ENCODE assay signal across 8 cellular contexts in the genomic region with DNA sequence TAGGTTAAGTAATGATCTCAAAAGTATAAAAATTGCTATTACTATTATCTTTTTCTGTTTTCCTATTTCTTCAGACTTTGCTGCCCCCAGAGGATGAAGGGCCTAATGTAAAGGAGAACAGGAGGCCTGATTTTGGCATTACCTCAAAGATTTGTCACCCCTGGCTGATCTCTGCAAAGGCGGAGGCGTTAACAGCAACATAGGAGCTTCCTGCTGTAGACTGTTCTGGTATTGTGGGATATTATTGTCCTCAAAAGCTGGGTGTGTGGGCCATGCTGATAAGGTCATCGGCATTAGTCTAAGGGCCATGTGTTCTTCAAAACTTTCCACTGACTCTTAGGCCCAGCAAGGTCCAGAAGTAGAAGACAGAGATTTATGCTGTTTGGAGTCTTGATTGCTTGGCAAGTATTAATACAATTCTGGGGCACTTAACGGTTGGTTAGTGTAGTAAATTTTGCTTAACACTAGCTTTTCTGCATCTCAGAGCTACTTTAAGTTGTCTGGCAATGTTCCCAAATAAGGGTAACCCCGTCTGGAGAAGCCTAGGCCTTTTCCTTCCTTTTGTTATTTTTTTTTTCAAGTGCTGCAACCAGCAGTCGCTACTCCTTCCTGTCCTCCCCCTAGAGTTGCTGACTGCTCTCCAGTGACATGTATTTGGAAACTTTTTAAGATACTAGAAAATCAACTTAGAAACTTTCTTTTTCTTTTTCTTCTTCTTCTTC. TPM values are rescaled to one million over a fixed set of nuclear protein-coding genes. Genes with fewer than 3 reads are reported as not detected.
DNase-seq lines count a peak whose midpoint lies in the region; ATAC-seq, FAIRE-seq and TF ChIP-seq lines count a peak whose summit lies in the region.

No MANE protein-coding gene starts in this region.

- peak; percentile 76 for ATAC-seq in GM19452 (IDR thresholded peaks at IDR 0.05; ENCODE audit: unreplicated experiment)
- peak in 3 of 4 donors; percentile 56 to 76 (median 74) for ATAC-seq in pancreas
- no peak for ATAC-seq in foreskin keratinocyte

- H3K27me3 ChIP-seq in esophagus (ENCODE audit: control insufficient read depth in 1 of 2, insufficient read depth in 2 of 2, low read length in 2 of 2) (no peaks in the 10 kb centered on the region), pancreas (no peaks in the 10 kb centered on the region), foreskin keratinocyte (no peaks in the 10 kb centered on the region)

- H3K4me1 ChIP-seq in esophagus (ENCODE audit: control insufficient read depth in 2 of 2, insufficient read depth in 2 of 2, low read length in 1 of 2) = no peaks in the 10 kb centered on the region
- peaks cover 0 to 11% (median 0%) of the 10 kb centered on the region in 3 donors for H3K4me1 ChIP-seq in pancreas
- H3K4me1 ChIP-seq in foreskin keratinocyte = no peaks in the 10 kb centered on the region

- H3K4me3 ChIP-seq in esophagus (ENCODE audit: low read depth in 1 of 2, low read length in 2 of 2) (no peak overlapping the region), pancreas (no peak overlapping the region)

- TF ChIP-seq CTCF in pancreas (IDR thresholded peaks at IDR 0.05) (no peak), foreskin keratinocyte (conservative IDR thresholded peaks at IDR 0.05) (no peak)

- H3K27ac ChIP-seq in esophagus (ENCODE audit: low read depth in 2 of 2, low read length in 1 of 2) (peak overlapping the region; percentile 3 to 16), pancreas (peak overlapping the region in 2 of 4 donors; percentile 17 to 37), foreskin keratinocyte (no peak overlapping the region)

- intact Hi-C loops in pancreas (cut with DNase I) = no loop called here

- FAIRE-seq in pancreas (lab: Jason Lieb, UNC) = no peak

- H3K9me3 ChIP-seq in esophagus (ENCODE audit: control insufficient read depth in 2 of 2, insufficient read depth in 1 of 2, low read depth in 1 of 2, low read length in 1 of 2) = peaks cover 0 to 3% of the 10 kb centered on the region in 2 donors
- H3K9me3 ChIP-seq in pancreas = no peaks in the 10 kb centered on the region

- 18 to 33% methylated on average over 6 of the region's 6 CpGs for WGBS in esophagus, 2 donors
- WGBS in pancreas, 2 donors = 61 to 65% methylated on average over 6 of the region's 6 CpGs

- peak; percentile 3 for DNase-seq in COR-L47 (lab: John Stamatoyannopoulos, UW)
- peak; percentile 56 for DNase-seq in KG1 (lab: John Stamatoyannopoulos, UW)
- DNase-seq in pancreas = no peak
- no peak for DNase-seq in NCI-H1694 (lab: John Stamatoyannopoulos, UW)
- DNase-seq in foreskin keratinocyte = no peak
- DNase-seq in mesenteric fat pad (ENCODE audit: low spot score) = no peak

- H3K36me3 ChIP-seq in esophagus (ENCODE audit: control insufficient read depth in 2 of 2, insufficient read depth in 2 of 2, low read length in 1 of 2) (no peaks in the 10 kb centered on the region), pancreas (no peaks in the 10 kb centered on the region)

RNA-seq across cellular contexts. Expression of a gene that starts 14.0 kb away (rescaled TPM):
- polyA plus RNA-seq in esophagus = 1 to 10 TPM; 2.4 to 3.7 TPM
- total RNA-seq in pancreas = 10 to 100 TPM in 1 of 6 donors, 1 to 10 TPM in 4, under 1 TPM in 1; 0.67 to 10.9 (median 1.6) TPM
- polyA plus RNA-seq in pancreas = 1 to 10 TPM; 1.8 TPM
- not detected in 2 replicates for total RNA-seq in foreskin keratinocyte
- polyA plus RNA-seq in foreskin keratinocyte = not detected in 2 replicates
- 25.4 TPM for total RNA-seq in mesenteric fat pad

RNA-seq across cellular contexts. Expression of a gene that starts 48.2 kb away (rescaled TPM):
- polyA plus RNA-seq in esophagus (10 to 100 TPM in 1 of 2 donors, 1 to 10 TPM in 1; 6.4 to 10.5 TPM), pancreas (10 to 100 TPM in 1 of 2 donors, 1 to 10 TPM in 1; 8.1 to 16.8 TPM), foreskin keratinocyte (26.6 and 30.4 TPM in 2 replicates)
- total RNA-seq in pancreas (10 to 100 TPM in 5 of 6 donors, 1 to 10 TPM in 1; 8.9 to 25.5 (median 16.7) TPM), foreskin keratinocyte (29.8 and 33.9 TPM in 2 replicates), mesenteric fat pad (27.3 TPM)

Comparison
In these comparisons a context has a peak if more than half of its experiments do, and no peak if none do; other contexts are left out.
1. DNase-seq: peak in COR-L47 (single experiment) and KG1 (single experiment); none in pancreas (0 of 6), NCI-H1694 (single experiment), foreskin keratinocyte (0 of 2) and mesenteric fat pad (single experiment).